Comparison of ENCODE assay signal across 28 cellular contexts in genomic region chr10:88735661-88736060, GRCh38. TPM values are rescaled to one million over a fixed set of nuclear protein-coding genes. Genes with fewer than 3 reads are reported as not detected.
A peak's percentile ranks its signal among the peaks of the same experiment; 100 is the strongest.
DNase-seq lines count a peak whose midpoint lies in the region; ATAC-seq, FAIRE-seq and TF ChIP-seq lines count a peak whose summit lies in the region.
"Had no signal": no experiment of that assay in that cellular context is flagged by ENCODE, and none has a peak within 500 bp of the region (broad histone marks: within the 10 kb centered on the region; RNA-seq: fewer than 3 reads in every experiment).

No MANE protein-coding gene starts in this region.

- no peak overlapping the region for H3K14ac ChIP-seq in mesenchymal stem cell (ENCODE audit: low read length in 2 of 2)

- no peak overlapping the region for H2BK120ac ChIP-seq in mesenchymal stem cell (ENCODE audit: low read depth, low read length)

- FAIRE-seq in H54 (lab: Jason Lieb, UNC) (peak; percentile 95), RCC 7860 (lab: Jason Lieb, UNC) (peak; percentile 42)

- TF ChIP-seq POLR2A in H54 (IDR thresholded peaks at IDR 0.05; ENCODE audit: low read depth, low read length) (no peak), transverse colon (IDR thresholded peaks at IDR 0.05) (no peak), upper lobe of left lung (IDR thresholded peaks at IDR 0.05) (no peak)

- H4K8ac ChIP-seq in mesenchymal stem cell (ENCODE audit: low read length): peak overlapping the region; percentile 14

- H3K23ac ChIP-seq in mesenchymal stem cell (ENCODE audit: low read length in 2 of 2): no peak overlapping the region

- no peak overlapping the region for H3K18ac ChIP-seq in mesenchymal stem cell (ENCODE audit: low read depth in 1 of 2, low read length in 2 of 2)

- H2AK5ac ChIP-seq in mesenchymal stem cell (ENCODE audit: low read length, severe bottlenecking): no peak overlapping the region

- no peak overlapping the region for H3K4me2 ChIP-seq in mesenchymal stem cell (ENCODE audit: low read length, poor library complexity, severe bottlenecking)

- H3K9me3 ChIP-seq in mesenchymal stem cell (ENCODE audit: control insufficient read depth, low read length) (no peaks in the 10 kb centered on the region), transverse colon (no peaks in the 10 kb centered on the region), ascending aorta (no peaks in the 10 kb centered on the region), upper lobe of left lung (no peaks in the 10 kb centered on the region)
- H3K9me3 ChIP-seq: left lung, SJCRH30, stomach had no signal

- ATAC-seq in upper lobe of left lung (ENCODE audit: low FRiP score in 2 of 2) (no peak), HG02884 (IDR thresholded peaks at IDR 0.05; ENCODE audit: unreplicated experiment) (no peak)
- ATAC-seq: left lung, PC-3 had no signal

- no peak overlapping the region for H3K4ac ChIP-seq in mesenchymal stem cell (ENCODE audit: low read depth in 1 of 2, low read length in 2 of 2)

- H3K27me3 ChIP-seq in mesenchymal stem cell (ENCODE audit: control insufficient read depth in 1 of 2, insufficient read depth in 1 of 2, low read length in 2 of 2) (no peaks in the 10 kb centered on the region), transverse colon (peaks cover 3% of the 10 kb centered on the region), ascending aorta (no peaks in the 10 kb centered on the region), upper lobe of left lung (no peaks in the 10 kb centered on the region)
- H3K27me3 ChIP-seq: cardiac muscle cell, SJCRH30, stomach had no signal

- 83% methylated on average over 1 of the region's 1 CpG for WGBS in mesenchymal stem cell
- 75 to 82% methylated on average over 1 of the region's 1 CpG for whole genome bisulfite sequencing in transverse colon (ENCODE audit: low coverage in 1 of 2), 2 donors
- 55 to 61% methylated on average over 1 of the region's 1 CpG for WGBS in upper lobe of left lung, 2 donors

- no peak overlapping the region for H4K91ac ChIP-seq in mesenchymal stem cell (ENCODE audit: low read length)

- H2AFZ ChIP-seq in mesenchymal stem cell (ENCODE audit: low read depth, low read length): no peak overlapping the region

- H3K4me3 ChIP-seq in cardiac fibroblast (replicated peaks in 1 of 2; ENCODE audit: low read depth in 2 of 2, low read length in 2 of 2) (no peak overlapping the region), mesenchymal stem cell (ENCODE audit: insufficient read depth in 1 of 2, low read depth in 1 of 2, low read length in 2 of 2) (no peak overlapping the region), transverse colon (no peak overlapping the region), ascending aorta (no peak overlapping the region), upper lobe of left lung (no peak overlapping the region)
- H3K4me3 ChIP-seq: cardiac muscle cell, left lung, SJCRH30, stomach had no signal

- TF ChIP-seq EP300 in transverse colon (IDR thresholded peaks at IDR 0.05; ENCODE audit: low read depth): no peak
- TF ChIP-seq EP300 in upper lobe of left lung (IDR thresholded peaks at IDR 0.05): no peak

- DNase-seq in H54 (ENCODE audit: insufficient read length, low spot score): no peak
- peak; percentile 52 for DNase-seq in RCC 7860 (ENCODE audit: low spot score)
- peak; percentile 8 to 39 for DNase-seq in cardiac fibroblast (ENCODE audit: low read depth in 2 of 2)
- DNase-seq in mesenchymal stem cell: no peak
- DNase-seq in transverse colon: no peak
- DNase-seq in ascending aorta (ENCODE audit: low spot score in 2 of 2): no peak
- DNase-seq in upper lobe of left lung: no peak
- DNase-seq: activated CD8-positive, alpha-beta memory T cell treated with anti-CD3 and anti-CD28 coated beads, Interleukin-2, amount 50 U/mL, for 4 hours; activated effector memory CD4-positive, alpha-beta T cell treated with Interleukin-2 at 50 U/mL for 16 hours; erythroblast; left lung; midbrain; NCI-H1092 treated with DMSO at 0.1 percent for 48 hours; NCI-H2029; NCI-H345; NCI-H82; nephron progenitor cell; PC-3; SJCRH30; stimulated activated CD4-positive, alpha-beta T cell treated with anti-CD3 and anti-CD28 coated beads, Interleukin-4, amount 100 ng/mL, for 4 hours; stomach; T-helper 2 cell had no signal

- H3K27ac ChIP-seq in mesenchymal stem cell (ENCODE audit: low read length, poor library complexity, severe bottlenecking) (no peak overlapping the region), transverse colon (no peak overlapping the region), ascending aorta (no peak overlapping the region), upper lobe of left lung (no peak overlapping the region)
- H3K27ac ChIP-seq: cardiac muscle cell, left lung, SJCRH30, stomach, VCaP had no signal

- H3K36me3 ChIP-seq in mesenchymal stem cell (ENCODE audit: control insufficient read depth in 1 of 2, insufficient read depth in 2 of 2, low read depth in 1 of 2, low read length in 2 of 2) (no peaks in the 10 kb centered on the region), transverse colon (no peaks in the 10 kb centered on the region), ascending aorta (no peaks in the 10 kb centered on the region), upper lobe of left lung (no peaks in the 10 kb centered on the region)
- H3K36me3 ChIP-seq: cardiac muscle cell, left lung, SJCRH30, stomach had no signal

- intact Hi-C loops in transverse colon (cut with DNase I; ENCODE audit: low total_unique reads) (no loop called here), ascending aorta (cut with DNase I) (no loop called here)

- H3K4me1 ChIP-seq in mesenchymal stem cell (ENCODE audit: control insufficient read depth, insufficient read depth, low read depth, low read length) (peaks cover 2% of the 10 kb centered on the region), transverse colon (no peaks in the 10 kb centered on the region), ascending aorta (no peaks in the 10 kb centered on the region), upper lobe of left lung (no peaks in the 10 kb centered on the region)
- H3K4me1 ChIP-seq: left lung, SJCRH30, stomach had no signal

- H3K79me1 ChIP-seq in mesenchymal stem cell (replicated peaks; ENCODE audit: low read length, poor library complexity, severe bottlenecking): no peaks in the 10 kb centered on the region

- H2BK15ac ChIP-seq in mesenchymal stem cell (ENCODE audit: low read depth, poor library complexity, severe bottlenecking): no peak overlapping the region

- no peak overlapping the region for H3K9ac ChIP-seq in mesenchymal stem cell (ENCODE audit: low read length)

- H2BK5ac ChIP-seq in mesenchymal stem cell (ENCODE audit: low read depth, low read length, poor library complexity, severe bottlenecking): no peak overlapping the region

- TF ChIP-seq CTCF in cardiac fibroblast (IDR thresholded peaks at IDR 0.05; ENCODE audit: low read depth, low read length) (no peak), transverse colon (IDR thresholded peaks at IDR 0.05) (no peak), ascending aorta (IDR thresholded peaks at IDR 0.05) (no peak), upper lobe of left lung (IDR thresholded peaks at IDR 0.05) (no peak)

- no peak overlapping the region for H2BK12ac ChIP-seq in mesenchymal stem cell (ENCODE audit: low read length in 2 of 2)

- in situ Hi-C loops in transverse colon (cut with MboI; ENCODE audit: low pct_ligation_motif_present in 1 of 4, low pct_unique_long_range_greater_than_20kb in 1 of 4, low sequenced_read_pairs in 3 of 4): no loop called here

RNA-seq across cellular contexts. Expression of gene LIPN, which starts 24.2 kb away (rescaled TPM):
- not detected for polyA plus RNA-seq in mesenchymal stem cell (2013, experiment 1 of 2)
- polyA plus RNA-seq in mesenchymal stem cell (2013, experiment 2 of 2): not detected
- total RNA-seq in transverse colon (under 1 TPM in 1 of 4 donors, not detected in 3; 0.48 TPM), ascending aorta (not detected), upper lobe of left lung (1 to 10 TPM in 2 of 6 donors, under 1 TPM in 2, not detected in 2; 0.29 to 1.9 (median 0.98) TPM)
- total RNA-seq: cardiac muscle cell, Daoy, dermis microvascular lymphatic vessel endothelial cell, PC-3, pulmonary artery endothelial cell, SJCRH30 had no signal
- polyA plus RNA-seq: cardiac muscle cell, stomach had no signal

RNA-seq across cellular contexts. Expression of gene LIPK, which starts 29.6 kb away (rescaled TPM):
- polyA plus RNA-seq in mesenchymal stem cell (2013, experiment 1 of 2): not detected
- polyA plus RNA-seq in mesenchymal stem cell (2013, experiment 2 of 2): not detected
- total RNA-seq in transverse colon (not detected), ascending aorta (not detected), upper lobe of left lung (not detected)
- total RNA-seq: cardiac muscle cell, Daoy, dermis microvascular lymphatic vessel endothelial cell, left lung, PC-3, pulmonary artery endothelial cell, SJCRH30, stomach had no signal
- polyA plus RNA-seq: cardiac muscle cell, stomach had no signal

Comparison
In these comparisons a context has a peak if more than half of its experiments do, and no peak if none do; other contexts are left out.
1. DNase-seq: peak in RCC 7860 (single experiment) and cardiac fibroblast (2 of 2); none in H54 (single experiment), mesenchymal stem cell (single experiment), transverse colon (single experiment), ascending aorta (0 of 2) and upper lobe of left lung (0 of 2).